In genomic region chr16:29177888-29178682, GRCh38 we compare ENCODE assay signal across 8 cellular contexts.
DNase-seq lines count a peak whose midpoint lies in the region; ATAC-seq and TF ChIP-seq lines count a peak whose summit lies in the region.
"Not testable (repeated sequence)": the region's sequence is repeated elsewhere in the genome, so short reads cannot be mapped to it uniquely, and the experiment has no call there.

No MANE protein-coding gene starts in this region.

- H3K27ac Mint-ChIP-seq in nephron = peak overlapping the region; percentile 58 to 88 (median 66)

- not testable (repeated sequence) for H3K36me3 Mint-ChIP-seq in nephron (ENCODE audit: low read depth)

- not testable (repeated sequence) for H3K27me3 ChIP-seq in skeletal muscle tissue (ENCODE audit: control insufficient read depth in 3 of 3, insufficient read depth in 3 of 3, low read length in 3 of 3); vagina

- not testable (repeated sequence) for TF ChIP-seq CTCF in fibroblast of villous mesenchyme (IDR thresholded peaks at IDR 0.05; ENCODE audit: insufficient read depth, low read depth, low read length); nephron (IDR thresholded peaks at IDR 0.05; ENCODE audit: unreplicated experiment in 3 of 3); vagina (IDR thresholded peaks at IDR 0.05)

- H3K36me3 ChIP-seq in skeletal muscle tissue (ENCODE audit: control insufficient read depth in 3 of 3, insufficient read depth in 3 of 3, low read length in 3 of 3); vagina: not testable (repeated sequence)

- ATAC-seq in SK-N-SH treated with all-trans-retinoic acid at 6 μM for 48 hours (peak; percentile 59), left colon (peak; percentile 44)

- DNase-seq in DMS 273 (lab: John Stamatoyannopoulos, UW; ENCODE audit: unreplicated experiment) (peak; percentile 55), cerebellum (ENCODE audit: low spot score) (peak; percentile 3), fibroblast of villous mesenchyme (ENCODE audit: low read depth) (peak; percentile 88)
- not testable (repeated sequence) for DNase-seq in left colon; vagina (ENCODE audit: extremely low spot score in 2 of 2)

- not testable (repeated sequence) for TF ChIP-seq POLR2A in vagina (IDR thresholded peaks at IDR 0.05)

- H3K4me1 ChIP-seq in skeletal muscle tissue (ENCODE audit: control insufficient read depth in 3 of 3, insufficient read depth in 3 of 3, low read length in 3 of 3) (peaks cover 12 to 15% (median 14%) of the 10 kb centered on the region in 3 donors), vagina (peaks cover 20% of the 10 kb centered on the region)

- peaks cover 19% of the 10 kb centered on the region for H3K4me1 Mint-ChIP-seq in nephron

- not testable (repeated sequence) for H3K9ac ChIP-seq in skeletal muscle tissue (ENCODE audit: low read depth in 1 of 3, low read length in 3 of 3)

- not testable (repeated sequence) for H3K27me3 Mint-ChIP-seq in nephron (ENCODE audit: low read depth)

- H3K4me3 ChIP-seq in fibroblast of villous mesenchyme (ENCODE audit: low read depth, low read length); skeletal muscle tissue (ENCODE audit: low read length in 3 of 3); vagina: not testable (repeated sequence)

- H3K9me3 ChIP-seq in skeletal muscle tissue (ENCODE audit: control insufficient read depth in 3 of 3, low read length in 3 of 3); vagina: not testable (repeated sequence)

- not testable (repeated sequence) for H3K9me3 Mint-ChIP-seq in nephron

- peak overlapping the region; percentile 40 for H3K27ac ChIP-seq in skeletal muscle tissue (ENCODE audit: low read depth, low read length)
- peak overlapping the region; percentile 86 for H3K27ac ChIP-seq in vagina

- intact Hi-C loops in left colon (cut with DNase I, micrococcal nuclease); vagina (cut with DNase I): not testable (repeated sequence)

- peak overlapping the region in 1 of 3 experiments; percentile 22 for H3K4me3 Mint-ChIP-seq in nephron

TF ChIP-seq in SK-N-SH treated with all-trans-retinoic acid at 6 μM for 48 hours, 23 proteins besides CTCF, POLR2A, EP300 and RAD21:
- peak; percentile 53; the same call in 1 of the 2 replicates for TF ChIP-seq TCF4 (CRISPR knock-in tag; IDR thresholded peaks at IDR 0.05; ENCODE audit: borderline replicate concordance)
- TF ChIP-seq TSHZ2 (CRISPR knock-in tag; IDR thresholded peaks at IDR 0.05) = peak; percentile 55; the same call in 1 of the 2 replicates
